Comparison of ENCODE assay signal across 8 cellular contexts in the genomic region with DNA sequence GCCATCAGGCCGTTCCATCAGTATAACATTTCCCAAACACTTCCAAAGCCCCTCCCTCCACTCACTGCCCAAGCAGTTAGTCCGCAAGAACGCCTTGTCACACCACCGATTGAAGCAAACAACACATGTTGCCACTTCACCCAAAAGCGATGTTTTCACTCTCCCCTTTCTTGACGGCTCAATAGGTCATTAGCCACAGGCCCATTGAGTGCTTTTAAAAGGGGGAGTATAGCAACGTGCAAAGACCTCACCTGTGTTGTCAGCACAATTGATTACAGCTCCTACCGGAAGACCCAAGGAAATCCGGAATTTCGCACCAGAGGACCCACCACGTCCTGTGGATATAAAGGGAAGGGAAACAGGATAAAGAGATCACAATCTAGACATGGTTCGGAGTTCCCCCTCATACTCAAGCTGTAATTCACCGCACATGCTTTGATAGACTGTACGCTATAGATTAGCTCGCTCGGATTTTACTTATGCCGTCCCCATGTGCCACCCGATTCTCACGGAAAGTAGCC. TPM values are rescaled to one million over a fixed set of nuclear protein-coding genes. Genes with fewer than 3 reads are reported as not detected.
DNase-seq lines count a peak whose midpoint lies in the region; ATAC-seq and TF ChIP-seq lines count a peak whose summit lies in the region.

No MANE protein-coding gene starts in this region.

- peaks cover 50% of the 10 kb centered on the region for H4K20me1 ChIP-seq in GM23338 (replicated peaks; ENCODE audit: insufficient read depth)

- peaks cover 23% of the 10 kb centered on the region for H3K4me1 ChIP-seq in GM23338 (ENCODE audit: insufficient read depth)
- no peaks in the 10 kb centered on the region for H3K4me1 ChIP-seq in endodermal cell (ENCODE audit: control insufficient read depth, insufficient read depth, low read length)

- H3K36me3 ChIP-seq in GM23338 (ENCODE audit: insufficient read depth) (peaks cover 52% of the 10 kb centered on the region), SK-N-MC (ENCODE audit: insufficient read depth, low read length) (peaks cover 54% of the 10 kb centered on the region), endodermal cell (ENCODE audit: control insufficient read depth, insufficient read depth, low read length) (peaks cover 52% of the 10 kb centered on the region)

- H3K9ac ChIP-seq in SK-N-MC (ENCODE audit: insufficient read length) (peak overlapping the region; percentile 99), endodermal cell (ENCODE audit: extremely low read depth, low read length, poor library complexity, severe bottlenecking) (peak overlapping the region; percentile 95)

- H3K4me2 ChIP-seq in GM23338: peak overlapping the region; percentile 100

- H3K9me3 Mint-ChIP-seq in GM23338: peaks cover 4% of the 10 kb centered on the region; the same call in 1 of the 3 replicates
- H3K9me3 Mint-ChIP-seq in endodermal cell: no peaks in the 10 kb centered on the region
- H3K9me3 Mint-ChIP-seq in nephron: no peaks in the 10 kb centered on the region

- H3K9me2 ChIP-seq in GM23338 (ENCODE audit: insufficient read depth): no peaks in the 10 kb centered on the region

- H3K27me3 Mint-ChIP-seq in GM23338 (ENCODE audit: insufficient read depth, low read depth, poor library complexity): peaks cover 12% of the 10 kb centered on the region
- no peaks in the 10 kb centered on the region for H3K27me3 Mint-ChIP-seq in endodermal cell (ENCODE audit: insufficient read depth)
- no peaks in the 10 kb centered on the region for H3K27me3 Mint-ChIP-seq in nephron (ENCODE audit: low read depth)

- H3K36me3 Mint-ChIP-seq in GM23338 (ENCODE audit: low read depth) (peaks cover 60% of the 10 kb centered on the region), endodermal cell (ENCODE audit: low read depth) (peaks cover 55% of the 10 kb centered on the region), nephron (ENCODE audit: low read depth) (peaks cover 56% of the 10 kb centered on the region)

- H3K4me3 Mint-ChIP-seq in GM23338 (peak overlapping the region; percentile 100), endodermal cell (peak overlapping the region; percentile 99), nephron (peak overlapping the region; percentile 98 to 99 (median 99))

- peaks cover 18% of the 10 kb centered on the region; the same call in 2 of the 3 replicates for H3K4me1 Mint-ChIP-seq in GM23338
- H3K4me1 Mint-ChIP-seq in endodermal cell: peaks cover 27% of the 10 kb centered on the region
- H3K4me1 Mint-ChIP-seq in nephron: peaks cover 38% of the 10 kb centered on the region

- peak overlapping the region; percentile 100 for H3K27ac Mint-ChIP-seq in GM23338
- H3K27ac Mint-ChIP-seq in endodermal cell: peak overlapping the region; percentile 99
- H3K27ac Mint-ChIP-seq in nephron: peak overlapping the region; percentile 98 to 100 (median 100)

- no peak for ATAC-seq in GM23338

- no peak overlapping the region for H2AFZ ChIP-seq in GM23338

- DNase-seq in GM23338 (ENCODE audit: low spot score) (no peak), SK-N-MC (ENCODE audit: low read depth, low spot score) (no peak), endodermal cell (no peak), anterior cingulate cortex (lab: John Stamatoyannopoulos, UW) (no peak), AG08395 (ENCODE audit: low spot score) (no peak), foreskin melanocyte (no peak), HPDE6-E6E7 (ENCODE audit: extremely low spot score) (no peak)

- WGBS in endodermal cell (ENCODE audit: insufficient coverage in 1 of 2, insufficient read length in 1 of 2), 2 experiments: 1 to 2% methylated on average over 16 to 19 of the region's 19 CpGs

- TF ChIP-seq CTCF in GM23338 (conservative IDR thresholded peaks at IDR 0.05; ENCODE audit: low read depth in 2 of 2) (no peak), endodermal cell (conservative IDR thresholded peaks at IDR 0.05) (no peak), nephron (IDR thresholded peaks at IDR 0.05; ENCODE audit: unreplicated experiment in 3 of 3) (no peak)

- no peaks in the 10 kb centered on the region for H3K27me3 ChIP-seq in GM23338 (ENCODE audit: insufficient read depth)
- no peaks in the 10 kb centered on the region for H3K27me3 ChIP-seq in endodermal cell (ENCODE audit: control insufficient read depth, insufficient read depth, low read length, poor library complexity, severe bottlenecking)

- H3K9me3 ChIP-seq in SK-N-MC (ENCODE audit: low read depth, low read length): no peaks in the 10 kb centered on the region
- no peaks in the 10 kb centered on the region for H3K9me3 ChIP-seq in endodermal cell (ENCODE audit: control insufficient read depth, low read length)

- peaks cover 62% of the 10 kb centered on the region for H3F3A ChIP-seq in GM23338 (replicated peaks; ENCODE audit: low read depth)

- H3K4me3 ChIP-seq in GM23338: peak overlapping the region; percentile 100
- peak overlapping the region; percentile 91 for H3K4me3 ChIP-seq in SK-N-MC
- peak overlapping the region; percentile 97 for H3K4me3 ChIP-seq in endodermal cell (ENCODE audit: low read length)

- peaks cover 46% of the 10 kb centered on the region for H3K79me2 ChIP-seq in GM23338 (replicated peaks; ENCODE audit: insufficient read depth)

- H3K27ac ChIP-seq in GM23338 (ENCODE audit: low read depth) (peak overlapping the region; percentile 88), SK-N-MC (peak overlapping the region; percentile 98), endodermal cell (ENCODE audit: low read depth, low read length) (peak overlapping the region; percentile 94)

TF ChIP-seq in GM23338, 12 proteins besides CTCF, POLR2A, EP300 and RAD21:
- TF ChIP-seq REST (IDR thresholded peaks at IDR 0.05; ENCODE audit: unreplicated experiment): no peak
- TF ChIP-seq POLR2AphosphoS5 (IDR thresholded peaks at IDR 0.05; ENCODE audit: low read depth): no peak

RNA-seq across cellular contexts. Expression of gene RPL23, which starts 0.7 kb away (rescaled TPM):
- total RNA-seq in GM23338 (2014; rRNA removed; shearing (Covaris generic)): 877 and 957 TPM in 2 replicates
- 4,267 and 4,484 TPM in 2 replicates for polyA plus RNA-seq in GM23338 (2016; fragmentation: Nextera tagmentation; extraction: Ambion mirVana)
- 1,000 to 10,000 TPM; 1,194 to 1,262 TPM for total RNA-seq in endodermal cell
- polyA plus RNA-seq in endodermal cell (2013, experiment 1 of 2): 2,291 TPM
- 2,039 TPM for polyA plus RNA-seq in endodermal cell (2013, experiment 2 of 2)

RNA-seq across cellular contexts. Expression of gene LASP1, which starts 17.0 kb away (rescaled TPM):
- total RNA-seq in GM23338 (2014; rRNA removed; shearing (Covaris generic)): 139 and 173 TPM in 2 replicates
- 48.5 and 48.7 TPM in 2 replicates for polyA plus RNA-seq in GM23338 (2016; fragmentation: Nextera tagmentation; extraction: Ambion mirVana)
- total RNA-seq in endodermal cell: 100 to 1,000 TPM; 168 to 177 TPM
- 102 TPM for polyA plus RNA-seq in endodermal cell (2013, experiment 1 of 2)
- 102 TPM for polyA plus RNA-seq in endodermal cell (2013, experiment 2 of 2)

RNA-seq across cellular contexts. Expression of gene CWC25, which starts 27.7 kb away (rescaled TPM):
- total RNA-seq in GM23338 (2014; rRNA removed; shearing (Covaris generic)): 6.4 and 11.6 TPM in 2 replicates
- polyA plus RNA-seq in GM23338 (2016; fragmentation: Nextera tagmentation; extraction: Ambion mirVana): 28.4 and 29.8 TPM in 2 replicates
- total RNA-seq in endodermal cell: 10 to 100 TPM; 14.6 to 15.0 TPM
- 17.2 TPM for polyA plus RNA-seq in endodermal cell (2013, experiment 1 of 2)
- polyA plus RNA-seq in endodermal cell (2013, experiment 2 of 2): 16.7 TPM

RNA-seq across cellular contexts. Expression of gene PIP4K2B, which starts 53.5 kb away (rescaled TPM):
- 36.0 and 43.4 TPM in 2 replicates for total RNA-seq in GM23338 (2014; rRNA removed; shearing (Covaris generic))
- polyA plus RNA-seq in GM23338 (2016; fragmentation: Nextera tagmentation; extraction: Ambion mirVana): 9.5 and 10.0 TPM in 2 replicates
- 10 to 100 TPM; 74.3 to 91.6 TPM for total RNA-seq in endodermal cell
- polyA plus RNA-seq in endodermal cell (2013, experiment 1 of 2): 63.1 TPM
- polyA plus RNA-seq in endodermal cell (2013, experiment 2 of 2): 63.1 TPM
